15 cellular contexts compared by ENCODE assay signal in the genomic region with DNA sequence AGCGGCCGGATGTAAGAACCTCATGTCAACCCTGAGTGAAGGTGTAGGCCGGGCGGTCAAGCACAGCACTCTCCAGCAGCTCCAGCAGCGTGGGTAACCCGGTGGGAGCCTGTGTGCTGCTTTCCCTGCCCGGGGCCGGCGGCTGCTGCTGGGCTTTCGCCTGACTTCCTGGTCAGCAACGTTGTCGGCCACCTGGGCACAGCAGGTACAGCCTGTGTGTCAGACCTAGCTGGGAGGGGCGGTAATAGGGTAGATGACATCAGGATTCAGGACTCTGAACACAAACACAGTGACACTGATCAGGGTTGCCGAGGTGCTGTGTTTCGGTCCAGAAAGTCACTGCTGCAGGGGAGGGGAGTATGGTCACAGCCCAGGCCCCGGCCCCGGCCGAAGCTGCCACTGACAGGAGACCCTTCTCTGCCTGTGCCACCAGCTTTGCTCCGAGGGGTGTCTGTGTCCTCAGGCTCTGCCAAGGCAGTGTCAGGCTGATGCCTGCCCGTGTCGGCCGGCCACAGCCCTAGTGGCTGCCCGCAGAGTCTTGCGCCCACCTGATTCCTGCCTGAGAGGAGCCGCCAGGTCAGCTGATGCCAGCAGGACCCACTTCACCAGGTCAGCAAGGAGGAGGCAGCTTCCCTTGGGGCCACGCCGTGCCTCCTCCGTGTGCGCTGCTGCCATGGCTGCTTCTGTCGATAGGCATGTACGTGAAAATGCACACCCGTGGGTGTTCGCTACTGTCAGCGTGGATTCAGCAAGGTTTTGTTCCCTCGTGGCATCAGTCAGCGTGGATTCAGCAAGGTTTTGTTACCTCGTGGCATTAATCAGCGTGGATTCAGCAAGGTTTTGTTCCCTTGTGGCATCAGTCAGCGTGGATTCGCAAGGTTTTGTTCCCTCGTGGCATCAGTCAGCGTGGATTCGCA. TPM values are rescaled to one million over a fixed set of nuclear protein-coding genes. Genes with fewer than 3 reads are reported as not detected.
DNase-seq lines count a peak whose midpoint lies in the region; ATAC-seq, FAIRE-seq and TF ChIP-seq lines count a peak whose summit lies in the region.
"Had no signal": no experiment of that assay in that cellular context is flagged by ENCODE, and none has a peak within 500 bp of the region (broad histone marks: within the 10 kb centered on the region; RNA-seq: fewer than 3 reads in every experiment).

No MANE protein-coding gene starts in this region.

- DNase-seq in cerebellar cortex (ENCODE audit: low spot score), result peak; percentile 49
- no peak for DNase-seq in HepG2 (ENCODE audit: low spot score)
- DNase-seq in epidermal melanocyte (ENCODE audit: insufficient read length, low spot score), result no peak
- DNase-seq in Caco-2, result no peak
- DNase-seq: CD8-positive, alpha-beta memory T cell; EL; Kasumi-1; NCI-H187 treated with DMSO at 0.1 percent for 48 hours; NCI-H2171; NCI-H82; Right ventricle myocardium superior; SK-N-SH had no signal

- H2AFZ ChIP-seq in HepG2 (ENCODE audit: low read length), result no peak overlapping the region

- H3K36me3 Mint-ChIP-seq in Caco-2 (ENCODE audit: insufficient read depth, unreplicated experiment), result peaks cover 17% of the 10 kb centered on the region

- intact Hi-C loops in HepG2 (cut with micrococcal nuclease; ENCODE audit: unreplicated experiment), result no loop called here
- intact Hi-C loops in Caco-2 (cut with micrococcal nuclease; ENCODE audit: unreplicated experiment), result no loop called here

- H3K27me3 ChIP-seq in HepG2 (ENCODE audit: control insufficient read depth in 1 of 2, insufficient read depth in 2 of 2, low read length in 2 of 2) (no peaks in the 10 kb centered on the region; a peak in 1 of 5 replicates), Caco-2 (replicated peaks; ENCODE audit: control insufficient read depth, insufficient read depth, low read length) (no peaks in the 10 kb centered on the region)
- H3K27me3 ChIP-seq: BLaER1 had no signal

- peaks cover 17% of the 10 kb centered on the region for H3K79me2 ChIP-seq in HepG2 (ENCODE audit: insufficient read depth, low read length)

- H3K36me3 ChIP-seq in HepG2 (replicated peaks in 1 of 2; ENCODE audit: control insufficient read depth in 1 of 2, insufficient read depth in 2 of 2, low read length in 2 of 2) (peaks cover 6 to 14% of the 10 kb centered on the region in 2 experiments; a peak in 4 of 5 replicates), Caco-2 (ENCODE audit: control insufficient read depth, insufficient read depth, low read length) (peaks cover 2% of the 10 kb centered on the region)

- POLR2A ChIA-PET in HepG2 (lab: Yijun Ruan, JAX) (interaction anchor here (1.0 kb wide), 1 partner anchor 11 kb away, joined by 3 read pairs; no protein-coding TSS in a partner anchor), Caco-2 (lab: Charles Lee) (no interaction called here)

- no peaks in the 10 kb centered on the region; the same call in 1 of the 2 replicates for H3K4me1 ChIP-seq in HepG2 (ENCODE audit: insufficient read depth, low read length)
- peaks cover 3% of the 10 kb centered on the region for H3K4me1 ChIP-seq in Caco-2

- ATAC-seq in HepG2, result no peak
- no peak for ATAC-seq in GM19463 (IDR thresholded peaks at IDR 0.05; ENCODE audit: unreplicated experiment)

- FAIRE-seq in HepG2 (lab: Jason Lieb, UNC), result no peak

- no peaks in the 10 kb centered on the region for H3K9me3 Mint-ChIP-seq in Caco-2 (ENCODE audit: unreplicated experiment)
- H3K9me3 Mint-ChIP-seq: CD8-positive, alpha-beta memory T cell had no signal

- no peak overlapping the region for H3K4me3 Mint-ChIP-seq in Caco-2 (ENCODE audit: unreplicated experiment)

- H3K4me1 Mint-ChIP-seq in Caco-2 (ENCODE audit: low read depth, unreplicated experiment), result no peaks in the 10 kb centered on the region

- TF ChIP-seq CTCF in HepG2 (CRISPR knock-in tag; IDR thresholded peaks at IDR 0.05), result no peak
- no peak for TF ChIP-seq CTCF in Caco-2 (IDR thresholded peaks at IDR 0.05; ENCODE audit: insufficient read depth in 1 of 2, low read depth in 1 of 2, low read length in 1 of 2, severe bottlenecking in 1 of 2, unreplicated experiment in 1 of 2)

- TF ChIP-seq RAD21 in HepG2 (CRISPR knock-in tag; IDR thresholded peaks at IDR 0.05), result no peak

- no peak overlapping the region for H3K9ac ChIP-seq in HepG2 (ENCODE audit: insufficient read depth, low read depth, low read length)
- H3K9ac ChIP-seq: BLaER1, SK-N-SH had no signal

- in situ Hi-C loops in HepG2 (cut with HindIII; ENCODE audit: extremely low pct_ligation_motif_present, low pct_unique_long_range_greater_than_20kb), result no loop called here

- no peak overlapping the region for H3K4me3 ChIP-seq in HepG2 (replicated peaks in 1 of 3; ENCODE audit: insufficient read depth in 1 of 3, low read depth in 2 of 3, low read length in 3 of 3)
- H3K4me3 ChIP-seq in Caco-2 (ENCODE audit: low read depth, low read length), result no peak overlapping the region
- H3K4me3 ChIP-seq: BLaER1 had no signal

- TF ChIP-seq EP300 in HepG2 (IDR thresholded peaks at IDR 0.05; ENCODE audit: low read depth in 2 of 2, low read length in 2 of 2) (no peak), HepG2 (CRISPR knock-in tag; IDR thresholded peaks at IDR 0.05; ENCODE audit: borderline replicate concordance) (no peak)

- no peak overlapping the region for H3K4me2 ChIP-seq in HepG2 (ENCODE audit: low read depth, low read length)
- H3K4me2 ChIP-seq: BLaER1, SK-N-SH had no signal

- H4K20me1 ChIP-seq in HepG2 (ENCODE audit: insufficient read depth, low read length), result no peaks in the 10 kb centered on the region

- CTCF ChIA-PET in HepG2 (lab: Yijun Ruan, JAX; ENCODE audit: low intra/inter-chr PET ratio, low total read pairs), result no interaction called here
- CTCF ChIA-PET in Caco-2 (lab: Charles Lee), result no interaction called here

- H3K27ac Mint-ChIP-seq in Caco-2 (ENCODE audit: unreplicated experiment), result no peak overlapping the region

- 97% methylated on average over 26 of the region's 43 CpGs for WGBS in HepG2 (ENCODE audit: low lambda C conversion rate)

- no peaks in the 10 kb centered on the region for H3K9me3 ChIP-seq in HepG2 (ENCODE audit: low read length)
- H3K9me3 ChIP-seq in Caco-2, result no peaks in the 10 kb centered on the region
- H3K9me3 ChIP-seq: SK-N-SH had no signal

- BruUV-seq in HepG2 (replicated peaks; lab: Mats Ljungman, UMichigan), result no TSS peak
- no TSS peak for BruUV-seq in Caco-2 (replicated peaks; lab: Mats Ljungman, UMichigan)

- no peak overlapping the region for H3K27ac ChIP-seq in HepG2 (ENCODE audit: extremely low read length, insufficient read depth, low read length)
- H3K27ac ChIP-seq: BLaER1 had no signal

- TF ChIP-seq POLR2A in HepG2 (IDR thresholded peaks at IDR 0.05; ENCODE audit: insufficient read depth in 1 of 2, low read depth in 2 of 2, low read length in 2 of 2), result no peak

- no peaks in the 10 kb centered on the region for H3K27me3 Mint-ChIP-seq in Caco-2 (ENCODE audit: insufficient read depth, unreplicated experiment)
- H3K27me3 Mint-ChIP-seq: CD8-positive, alpha-beta memory T cell had no signal

RNA-seq across cellular contexts. Expression of a gene that starts 9.2 kb away (rescaled TPM):
- total RNA-seq in HepG2 (2016; rRNA removed; fragmentation: Illumina TruSeq; extraction: Trizol) (8.2 and 11.5 TPM in 2 replicates), Caco-2 (2022) (18.7 and 19.1 TPM in 2 replicates)
- 3.9 TPM in 2 replicates for total RNA-seq in HepG2 (2016; cell fraction: cytosol; rRNA removed; fragmentation: Illumina TruSeq; extraction: Trizol; ENCODE audit: low read depth)
- total RNA-seq in HepG2 (2016; cell fraction: insoluble cytoplasmic fraction; rRNA removed; fragmentation: Illumina TruSeq; extraction: Trizol), result 7.7 and 10.5 TPM in 2 replicates
- 9.2 and 9.7 TPM in 2 replicates for total RNA-seq in HepG2 (2016; cell fraction: membrane; rRNA removed; fragmentation: Illumina TruSeq; extraction: Trizol)
- total RNA-seq in HepG2 (2016; cell fraction: nucleus; rRNA removed; fragmentation: Illumina TruSeq; extraction: Trizol), result 6.0 and 7.3 TPM in 2 replicates
- 7.7 and 10.6 TPM in 2 replicates for polyA plus RNA-seq in HepG2 (2011; rRNA removed)
- polyA plus RNA-seq in HepG2 (2011; cell fraction: cytosol; rRNA removed), result 6.0 and 10.4 TPM in 2 replicates
- 25.9 TPM in 2 replicates for polyA plus RNA-seq in HepG2 (2011; cell fraction: nucleus; rRNA removed)
- 7.0 and 9.0 TPM in 2 replicates for polyA plus RNA-seq in HepG2 (2012)
- 2.5 and 2.9 TPM in 2 replicates for polyA plus RNA-seq in HepG2 (2016; cell fraction: cytosol; fragmentation: Illumina TruSeq; extraction: Trizol; ENCODE audit: low read depth)
- 8.9 and 11.2 TPM in 2 replicates for polyA plus RNA-seq in HepG2 (2016; cell fraction: insoluble cytoplasmic fraction; fragmentation: Illumina TruSeq; extraction: Trizol; ENCODE audit: low read depth)
- 6.5 and 6.8 TPM in 2 replicates for polyA plus RNA-seq in HepG2 (2016; cell fraction: membrane; fragmentation: Illumina TruSeq; extraction: Trizol; ENCODE audit: low read depth)
- polyA plus RNA-seq in HepG2 (2016; cell fraction: nucleus; fragmentation: Illumina TruSeq; extraction: Trizol; ENCODE audit: insufficient read depth, low read depth), result 20.2 and 22.4 TPM in 2 replicates
- 15.3 and 16.9 TPM in 2 replicates for polyA minus RNA-seq in HepG2 (2011; rRNA and poly(A)+ RNA removed; ENCODE audit: low replicate concordance)
- polyA minus RNA-seq in HepG2 (2011; cell fraction: cytosol; rRNA and poly(A)+ RNA removed), result 5.5 and 7.3 TPM in 2 replicates
- 3.4 and 4.0 TPM in 2 replicates for polyA minus RNA-seq in HepG2 (2011; cell fraction: nucleus; rRNA and poly(A)+ RNA removed)

RNA-seq across cellular contexts. Expression of a gene that starts 29.3 kb away (rescaled TPM):
- total RNA-seq in HepG2 (2016; rRNA removed; fragmentation: Illumina TruSeq; extraction: Trizol) (8.4 and 19.7 TPM in 2 replicates), Caco-2 (2022) (45.3 and 45.8 TPM in 2 replicates)
- 7.5 and 10.0 TPM in 2 replicates for total RNA-seq in HepG2 (2016; cell fraction: cytosol; rRNA removed; fragmentation: Illumina TruSeq; extraction: Trizol; ENCODE audit: low read depth)
- 7.4 and 18.9 TPM in 2 replicates for total RNA-seq in HepG2 (2016; cell fraction: insoluble cytoplasmic fraction; rRNA removed; fragmentation: Illumina TruSeq; extraction: Trizol)
- 13.0 and 18.2 TPM in 2 replicates for total RNA-seq in HepG2 (2016; cell fraction: membrane; rRNA removed; fragmentation: Illumina TruSeq; extraction: Trizol)
- total RNA-seq in HepG2 (2016; cell fraction: nucleus; rRNA removed; fragmentation: Illumina TruSeq; extraction: Trizol), result 16.8 and 19.0 TPM in 2 replicates
- 7.7 and 13.6 TPM in 2 replicates for polyA plus RNA-seq in HepG2 (2011; rRNA removed)
- polyA plus RNA-seq in HepG2 (2011; cell fraction: cytosol; rRNA removed), result 7.2 and 11.6 TPM in 2 replicates
- polyA plus RNA-seq in HepG2 (2011; cell fraction: nucleus; rRNA removed), result 70.8 and 80.2 TPM in 2 replicates
- 6.7 and 8.5 TPM in 2 replicates for polyA plus RNA-seq in HepG2 (2012)
- 6.3 and 7.2 TPM in 2 replicates for polyA plus RNA-seq in HepG2 (2016; cell fraction: cytosol; fragmentation: Illumina TruSeq; extraction: Trizol; ENCODE audit: low read depth)
- polyA plus RNA-seq in HepG2 (2016; cell fraction: insoluble cytoplasmic fraction; fragmentation: Illumina TruSeq; extraction: Trizol; ENCODE audit: low read depth), result 6.9 and 8.3 TPM in 2 replicates
- 10.4 and 10.8 TPM in 2 replicates for polyA plus RNA-seq in HepG2 (2016; cell fraction: membrane; fragmentation: Illumina TruSeq; extraction: Trizol; ENCODE audit: low read depth)
- 31.7 and 36.7 TPM in 2 replicates for polyA plus RNA-seq in HepG2 (2016; cell fraction: nucleus; fragmentation: Illumina TruSeq; extraction: Trizol; ENCODE audit: insufficient read depth, low read depth)
- 38.0 and 89.1 TPM in 2 replicates for polyA minus RNA-seq in HepG2 (2011; rRNA and poly(A)+ RNA removed; ENCODE audit: low replicate concordance)
- 8.1 and 11.1 TPM in 2 replicates for polyA minus RNA-seq in HepG2 (2011; cell fraction: cytosol; rRNA and poly(A)+ RNA removed)
- polyA minus RNA-seq in HepG2 (2011; cell fraction: nucleus; rRNA and poly(A)+ RNA removed), result 13.6 and 14.0 TPM in 2 replicates

RNA-seq across cellular contexts. Expression of a gene that starts 31.7 kb away (rescaled TPM):
- total RNA-seq in HepG2 (2016; rRNA removed; fragmentation: Illumina TruSeq; extraction: Trizol) (2.4 and 4.9 TPM in 2 replicates), Caco-2 (2022) (0.39 and 0.54 TPM in 2 replicates)
- 0.61 and 0.88 TPM in 2 replicates for total RNA-seq in HepG2 (2016; cell fraction: cytosol; rRNA removed; fragmentation: Illumina TruSeq; extraction: Trizol; ENCODE audit: low read depth)
- 2.1 and 4.8 TPM in 2 replicates for total RNA-seq in HepG2 (2016; cell fraction: insoluble cytoplasmic fraction; rRNA removed; fragmentation: Illumina TruSeq; extraction: Trizol)
- 1.1 and 1.8 TPM in 2 replicates for total RNA-seq in HepG2 (2016; cell fraction: membrane; rRNA removed; fragmentation: Illumina TruSeq; extraction: Trizol)
- total RNA-seq in HepG2 (2016; cell fraction: nucleus; rRNA removed; fragmentation: Illumina TruSeq; extraction: Trizol), result 3.0 and 3.4 TPM in 2 replicates
- polyA plus RNA-seq in HepG2 (2011; rRNA removed), result 1.7 and 2.9 TPM in 2 replicates
- polyA plus RNA-seq in HepG2 (2011; cell fraction: cytosol; rRNA removed), result 2.6 and 4.2 TPM in 2 replicates
- 4.0 and 4.2 TPM in 2 replicates for polyA plus RNA-seq in HepG2 (2011; cell fraction: nucleus; rRNA removed)
- polyA plus RNA-seq in HepG2 (2012), result 1.7 and 2.2 TPM in 2 replicates
- 0.58 and 0.66 TPM in 2 replicates for polyA plus RNA-seq in HepG2 (2016; cell fraction: cytosol; fragmentation: Illumina TruSeq; extraction: Trizol; ENCODE audit: low read depth)
- 2.6 and 2.7 TPM in 2 replicates for polyA plus RNA-seq in HepG2 (2016; cell fraction: insoluble cytoplasmic fraction; fragmentation: Illumina TruSeq; extraction: Trizol; ENCODE audit: low read depth)
- 0.93 and 1.1 TPM in 2 replicates for polyA plus RNA-seq in HepG2 (2016; cell fraction: membrane; fragmentation: Illumina TruSeq; extraction: Trizol; ENCODE audit: low read depth)
- 5.9 and 6.7 TPM in 2 replicates for polyA plus RNA-seq in HepG2 (2016; cell fraction: nucleus; fragmentation: Illumina TruSeq; extraction: Trizol; ENCODE audit: insufficient read depth, low read depth)
- 3.9 and 5.4 TPM in 2 replicates for polyA minus RNA-seq in HepG2 (2011; rRNA and poly(A)+ RNA removed; ENCODE audit: low replicate concordance)
- polyA minus RNA-seq in HepG2 (2011; cell fraction: cytosol; rRNA and poly(A)+ RNA removed), result 3.1 and 4.6 TPM in 2 replicates
- polyA minus RNA-seq in HepG2 (2011; cell fraction: nucleus; rRNA and poly(A)+ RNA removed), result 1.0 and 1.7 TPM in 2 replicates
- total RNA-seq: H4 had no signal

RNA-seq across cellular contexts. Expression of a gene that starts 32.3 kb away (rescaled TPM):
- total RNA-seq in HepG2 (2016; rRNA removed; fragmentation: Illumina TruSeq; extraction: Trizol) (0.40 and 0.48 TPM in 2 replicates), Caco-2 (2022) (not detected in 2 replicates)
- total RNA-seq in HepG2 (2016; cell fraction: cytosol; rRNA removed; fragmentation: Illumina TruSeq; extraction: Trizol; ENCODE audit: low read depth), result not detected in 2 replicates
- 0.33 and 0.45 TPM in 2 replicates for total RNA-seq in HepG2 (2016; cell fraction: insoluble cytoplasmic fraction; rRNA removed; fragmentation: Illumina TruSeq; extraction: Trizol)
- total RNA-seq in HepG2 (2016; cell fraction: membrane; rRNA removed; fragmentation: Illumina TruSeq; extraction: Trizol), result 0.10 and 0.22 TPM in 2 replicates
- 0.22 TPM in 1 of 2 replicates, not detected in the other for total RNA-seq in HepG2 (2016; cell fraction: nucleus; rRNA removed; fragmentation: Illumina TruSeq; extraction: Trizol)
- 0.59 and 1.1 TPM in 2 replicates for polyA plus RNA-seq in HepG2 (2011; rRNA removed)
- 0.71 and 1.2 TPM in 2 replicates for polyA plus RNA-seq in HepG2 (2011; cell fraction: cytosol; rRNA removed)
- polyA plus RNA-seq in HepG2 (2011; cell fraction: nucleus; rRNA removed), result 1.3 and 1.7 TPM in 2 replicates
- 1.4 and 1.5 TPM in 2 replicates for polyA plus RNA-seq in HepG2 (2012)
- 0.09 TPM in 1 of 2 replicates, not detected in the other for polyA plus RNA-seq in HepG2 (2016; cell fraction: cytosol; fragmentation: Illumina TruSeq; extraction: Trizol; ENCODE audit: low read depth)
- 0.26 TPM in 2 replicates for polyA plus RNA-seq in HepG2 (2016; cell fraction: insoluble cytoplasmic fraction; fragmentation: Illumina TruSeq; extraction: Trizol; ENCODE audit: low read depth)
- not detected in 2 replicates for polyA plus RNA-seq in HepG2 (2016; cell fraction: membrane; fragmentation: Illumina TruSeq; extraction: Trizol; ENCODE audit: low read depth)
- polyA plus RNA-seq in HepG2 (2016; cell fraction: nucleus; fragmentation: Illumina TruSeq; extraction: Trizol; ENCODE audit: insufficient read depth, low read depth), result not detected in 2 replicates
- polyA minus RNA-seq in HepG2 (2011; rRNA and poly(A)+ RNA removed; ENCODE audit: low replicate concordance), result 1.4 TPM in 1 of 2 replicates, not detected in the other
- polyA minus RNA-seq in HepG2 (2011; cell fraction: cytosol; rRNA and poly(A)+ RNA removed), result 0.40 and 0.88 TPM in 2 replicates
- polyA minus RNA-seq in HepG2 (2011; cell fraction: nucleus; rRNA and poly(A)+ RNA removed), result 0.13 and 0.25 TPM in 2 replicates

RNA-seq across cellular contexts. Expression of a gene that starts 37.0 kb away (rescaled TPM):
- total RNA-seq in HepG2 (2016; rRNA removed; fragmentation: Illumina TruSeq; extraction: Trizol) (70.1 and 75.1 TPM in 2 replicates), Caco-2 (2022) (67.1 and 67.4 TPM in 2 replicates)
- total RNA-seq in HepG2 (2016; cell fraction: cytosol; rRNA removed; fragmentation: Illumina TruSeq; extraction: Trizol; ENCODE audit: low read depth), result 106 and 145 TPM in 2 replicates
- total RNA-seq in HepG2 (2016; cell fraction: insoluble cytoplasmic fraction; rRNA removed; fragmentation: Illumina TruSeq; extraction: Trizol), result 72.6 and 72.8 TPM in 2 replicates
- total RNA-seq in HepG2 (2016; cell fraction: membrane; rRNA removed; fragmentation: Illumina TruSeq; extraction: Trizol), result 85.6 and 121 TPM in 2 replicates
- total RNA-seq in HepG2 (2016; cell fraction: nucleus; rRNA removed; fragmentation: Illumina TruSeq; extraction: Trizol), result 25.9 and 26.1 TPM in 2 replicates
- polyA plus RNA-seq in HepG2 (2011; rRNA removed), result 65.5 and 65.8 TPM in 2 replicates
- polyA plus RNA-seq in HepG2 (2011; cell fraction: cytosol; rRNA removed), result 61.3 and 112 TPM in 2 replicates
- 121 and 152 TPM in 2 replicates for polyA plus RNA-seq in HepG2 (2011; cell fraction: nucleus; rRNA removed)
- polyA plus RNA-seq in HepG2 (2012), result 40.7 and 43.0 TPM in 2 replicates
- 158 and 183 TPM in 2 replicates for polyA plus RNA-seq in HepG2 (2016; cell fraction: cytosol; fragmentation: Illumina TruSeq; extraction: Trizol; ENCODE audit: low read depth)
- polyA plus RNA-seq in HepG2 (2016; cell fraction: insoluble cytoplasmic fraction; fragmentation: Illumina TruSeq; extraction: Trizol; ENCODE audit: low read depth), result 91.6 and 101 TPM in 2 replicates
- 118 and 119 TPM in 2 replicates for polyA plus RNA-seq in HepG2 (2016; cell fraction: membrane; fragmentation: Illumina TruSeq; extraction: Trizol; ENCODE audit: low read depth)
- polyA plus RNA-seq in HepG2 (2016; cell fraction: nucleus; fragmentation: Illumina TruSeq; extraction: Trizol; ENCODE audit: insufficient read depth, low read depth), result 66.7 and 70.0 TPM in 2 replicates
- polyA minus RNA-seq in HepG2 (2011; rRNA and poly(A)+ RNA removed; ENCODE audit: low replicate concordance), result 66.6 and 95.2 TPM in 2 replicates
- polyA minus RNA-seq in HepG2 (2011; cell fraction: cytosol; rRNA and poly(A)+ RNA removed), result 30.0 and 37.0 TPM in 2 replicates
- polyA minus RNA-seq in HepG2 (2011; cell fraction: nucleus; rRNA and poly(A)+ RNA removed), result 15.3 and 23.3 TPM in 2 replicates
